8 cellular contexts compared by ENCODE assay signal in the genomic region with DNA sequence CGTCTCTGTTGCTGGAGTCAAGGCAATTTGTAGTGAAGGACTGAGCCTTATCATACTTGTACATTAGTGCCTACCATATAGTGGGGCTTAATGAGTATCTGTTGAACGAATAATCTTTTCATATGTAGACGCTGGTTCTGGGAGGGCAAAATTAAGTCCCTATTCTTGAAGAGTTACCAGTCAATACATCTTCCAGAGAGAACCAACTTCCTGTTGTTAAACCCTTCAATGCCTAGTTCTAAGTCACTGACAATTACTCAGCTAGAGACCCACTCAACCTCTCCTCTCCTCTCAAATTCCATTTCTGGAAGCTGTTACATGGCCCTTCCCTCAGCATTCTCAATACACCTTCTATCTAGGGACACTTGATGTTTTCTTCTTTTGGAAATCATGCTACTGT. TPM values are rescaled to one million over a fixed set of nuclear protein-coding genes. Genes with fewer than 3 reads are reported as not detected.
A peak's percentile ranks its signal among the peaks of the same experiment; 100 is the strongest.
DNase-seq lines count a peak whose midpoint lies in the region; ATAC-seq, FAIRE-seq and TF ChIP-seq lines count a peak whose summit lies in the region.

No MANE protein-coding gene starts in this region.

- H3K36me3 ChIP-seq in DND-41 (ENCODE audit: insufficient read depth, low read length) (no peaks in the 10 kb centered on the region), MM.1S (replicated peaks; ENCODE audit: insufficient read depth, low read length) (no peaks in the 10 kb centered on the region), GM12878 (ENCODE audit: control insufficient read depth in 2 of 2, insufficient read depth in 2 of 2, low read length in 1 of 2) (no peaks in the 10 kb centered on the region)

- H4K20me1 ChIP-seq in DND-41 (ENCODE audit: insufficient read depth, low read length) (no peaks in the 10 kb centered on the region; the same call in 1 of the 2 replicates), MM.1S (ENCODE audit: insufficient read depth, low read length) (no peaks in the 10 kb centered on the region), GM12878 (ENCODE audit: control insufficient read depth, insufficient read depth) (no peaks in the 10 kb centered on the region)

- H3K27ac ChIP-seq in DND-41 (ENCODE audit: low read length) = peak overlapping the region; percentile 89
- peak overlapping the region; percentile 93 for H3K27ac ChIP-seq in MM.1S (ENCODE audit: low read length)
- H3K27ac ChIP-seq in GM12878 (ENCODE audit: control insufficient read depth, insufficient read depth) = peak overlapping the region; percentile 95

- RAD21 ChIA-PET in GM12878 (lab: Charles Lee; ENCODE audit: unreplicated experiment) = interaction anchor here (5.7 kb wide), 1 partner anchor 14 kb away, joined by 47 read pairs; the partner anchor contains the start of genes HSPD1 and HSPE1

- H3K4me1 Mint-ChIP-seq in mesothelial cell of epicardium = peaks cover 21% of the 10 kb centered on the region

- H3K9me2 ChIP-seq in MM.1S (replicated peaks; ENCODE audit: insufficient read depth, low read length) = no peaks in the 10 kb centered on the region

- no TSS peak for BruUV-seq in GM12878 (replicated peaks; lab: Mats Ljungman, UMichigan)

- H3K27me3 ChIP-seq in DND-41 (ENCODE audit: insufficient read depth, low read length, poor library complexity) (no peaks in the 10 kb centered on the region), MM.1S (replicated peaks; ENCODE audit: insufficient read depth, low read length) (no peaks in the 10 kb centered on the region), GM12878 (replicated peaks in 1 of 2; ENCODE audit: control insufficient read depth in 2 of 2, insufficient read depth in 2 of 2, low read length in 1 of 2) (no peaks in the 10 kb centered on the region)

- TF ChIP-seq CTCF in DND-41 (IDR thresholded peaks at IDR 0.05; ENCODE audit: borderline replicate concordance, extremely low read depth, low read length, poor library complexity, severe bottlenecking) (no peak), MM.1S (IDR thresholded peaks at IDR 0.05; ENCODE audit: low read length) (no peak), GM12878 (IDR thresholded peaks at IDR 0.05 in 2 of 3, conservative IDR thresholded peaks at IDR 0.05 in 1 of 3; ENCODE audit: control insufficient read depth in 2 of 3, extremely low read depth in 1 of 3, insufficient read depth in 1 of 3, low read depth in 3 of 3, low read length in 3 of 3) (no peak), mesothelial cell of epicardium (IDR thresholded peaks at IDR 0.05; ENCODE audit: unreplicated experiment) (no peak)

- intact Hi-C loops in GM12878 (cut with micrococcal nuclease; ENCODE audit: unreplicated experiment) = loop anchor here (1.0 to 5.0 kb wide), 2 partner anchors 14 to 193 kb away; partner anchors contain the start of genes HSPE1 and MARS2

- peak overlapping the region; percentile 68 for H3K4me2 ChIP-seq in DND-41 (ENCODE audit: insufficient read depth, low read length)
- H3K4me2 ChIP-seq in MM.1S (ENCODE audit: low read depth, low read length) = peak overlapping the region; percentile 69
- peak overlapping the region; percentile 97 for H3K4me2 ChIP-seq in GM12878 (ENCODE audit: control insufficient read depth, insufficient read depth)

- in situ Hi-C loops in GM12878 (cut with MboI) = no loop called here

- H3K9ac ChIP-seq in DND-41 (ENCODE audit: low read depth, low read length) = peak overlapping the region; percentile 80
- H3K9ac ChIP-seq in MM.1S (ENCODE audit: low read length) = peak overlapping the region; percentile 86
- H3K9ac ChIP-seq in GM12878 (ENCODE audit: control insufficient read depth, insufficient read depth, low read length) = peak overlapping the region; percentile 95

- peak overlapping the region; percentile 65 to 70 for H3K4me3 ChIP-seq in DND-41 (ENCODE audit: low read depth in 1 of 2, low read length in 2 of 2)
- peak overlapping the region; percentile 69 for H3K4me3 ChIP-seq in MM.1S (ENCODE audit: low read length)
- H3K4me3 ChIP-seq in GM12878 = peak overlapping the region; percentile 99

- no peak for FAIRE-seq in GM12878 (lab: Jason Lieb, UNC)

- no peak for ATAC-seq in DND-41 (ENCODE audit: insufficient read depth, low read depth)
- no peak for ATAC-seq in GM12878
- no peak for ATAC-seq in HG02588 (IDR thresholded peaks at IDR 0.05; ENCODE audit: unreplicated experiment)
- ATAC-seq in HG02981 (IDR thresholded peaks at IDR 0.05; ENCODE audit: unreplicated experiment) = no peak

- peak overlapping the region; percentile 95 for H3K4me3 Mint-ChIP-seq in mesothelial cell of epicardium

- H3K79me2 ChIP-seq in DND-41 (ENCODE audit: insufficient read depth, low read length) (peaks cover 48% of the 10 kb centered on the region), MM.1S (ENCODE audit: low read length) (peaks cover 45% of the 10 kb centered on the region), GM12878 (ENCODE audit: control insufficient read depth, insufficient read depth, low read length) (peaks cover 48% of the 10 kb centered on the region)

- H3K4me1 ChIP-seq in DND-41 (ENCODE audit: insufficient read depth, low read length) = peaks cover 37% of the 10 kb centered on the region
- H3K4me1 ChIP-seq in MM.1S (ENCODE audit: low read length) = peaks cover 22% of the 10 kb centered on the region
- peaks cover 7% of the 10 kb centered on the region for H3K4me1 ChIP-seq in GM12878 (ENCODE audit: control insufficient read depth, insufficient read depth, low read length)

- H3K9me3 Mint-ChIP-seq in mesothelial cell of epicardium = no peaks in the 10 kb centered on the region

- no peaks in the 10 kb centered on the region for H3K27me3 Mint-ChIP-seq in mesothelial cell of epicardium (ENCODE audit: low read depth)

- DNase-seq in DND-41 = no peak
- DNase-seq in MM.1S = no peak
- no peak for DNase-seq in GM12878 (ENCODE audit: low read depth, low spot score)
- no peak for DNase-seq in mesothelial cell of epicardium (ENCODE audit: low spot score in 2 of 2, unreplicated experiment in 2 of 2)
- no peak for DNase-seq in middle frontal gyrus (ENCODE audit: extremely low spot score, low spot score)
- DNase-seq in iPS-NIHi11 (ENCODE audit: low spot score) = no peak

- SMC1A ChIA-PET in GM12878 (lab: Charles Lee; ENCODE audit: uncharacterized antibody, unreplicated experiment) = interaction anchor here (1.1 to 3.2 kb wide), 3 partner anchors 9 to 62 kb away, joined by 3 to 34 read pairs (median 6); partner anchors contain the start of genes COQ10B, HSPD1 and HSPE1

- H3K36me3 Mint-ChIP-seq in mesothelial cell of epicardium = peaks cover 3% of the 10 kb centered on the region

- no peak for TF ChIP-seq POLR2A in GM12878 (IDR thresholded peaks at IDR 0.05; ENCODE audit: low read depth, low read length)

- TF ChIP-seq EP300 in GM12878 (IDR thresholded peaks at IDR 0.05; ENCODE audit: borderline replicate concordance in 1 of 2, control insufficient read depth in 1 of 2, low read depth in 2 of 2, low read length in 2 of 2) = no peak

- H3K9me3 ChIP-seq in DND-41 (ENCODE audit: insufficient read depth, low read length, severe bottlenecking) (no peaks in the 10 kb centered on the region), MM.1S (replicated peaks; ENCODE audit: insufficient read depth, low read length) (no peaks in the 10 kb centered on the region), GM12878 (replicated peaks; ENCODE audit: control insufficient read depth, insufficient read depth, low read length) (no peaks in the 10 kb centered on the region; the same call in 1 of the 3 replicates)

- TF ChIP-seq RAD21 in GM12878 (IDR thresholded peaks at IDR 0.05; ENCODE audit: insufficient read depth, low read depth, low read length) = no peak

- POLR2A ChIA-PET in GM12878 (lab: Charles Lee) = interaction anchor here (0.6 to 7.0 kb wide), 3 partner anchors 14 to 1032 kb away, joined by 3 to 156 read pairs (median 5); partner anchors contain the start of genes HSPD1, HSPE1 and SF3B1

- peak overlapping the region; percentile 89 for H2AFZ ChIP-seq in DND-41 (ENCODE audit: low read depth, low read length)
- H2AFZ ChIP-seq in MM.1S (ENCODE audit: low read length) = peak overlapping the region; percentile 34
- peak overlapping the region; percentile 94 for H2AFZ ChIP-seq in GM12878 (ENCODE audit: control insufficient read depth, low read depth, low read length)

- WGBS in GM12878 (ENCODE audit: insufficient coverage, insufficient replicate concordance, low lambda C conversion rate, missing lambda C conversion rate) = 48% methylated on average over 3 of the region's 3 CpGs

- H3K27ac Mint-ChIP-seq in mesothelial cell of epicardium = peak overlapping the region; percentile 99

- CTCF ChIA-PET in GM12878 (lab: Yijun Ruan, JAX) = no interaction called here

- peaks cover 22% of the 10 kb centered on the region for H3F3A ChIP-seq in MM.1S (ENCODE audit: insufficient read depth, low read length)

RNA-seq across cellular contexts. Expression of gene MOB4, which starts 1.1 kb away (rescaled TPM):
- 29.3 and 31.9 TPM in 2 replicates for total RNA-seq in GM12878 (2013; cell fraction: nucleolus; rRNA removed)
- 16.8 and 23.0 TPM in 2 replicates for total RNA-seq in GM12878 (2014; rRNA removed)
- total RNA-seq in GM12878 (2014; rRNA removed; fragmentation: Illumina TruSeq; extraction: Trizol) = 23.7 and 24.9 TPM in 2 replicates
- total RNA-seq in GM12878 (2021) = 13.5 and 16.1 TPM in 2 replicates
- polyA plus RNA-seq in GM12878 (2011; ENCODE audit: low read depth) = 10.6 TPM
- polyA plus RNA-seq in GM12878 (2011; rRNA removed) = 36.6 and 75.5 TPM in 2 replicates
- 12.5 and 13.1 TPM in 2 replicates for polyA plus RNA-seq in GM12878 (2011; cell fraction: cytosol; rRNA removed)
- polyA plus RNA-seq in GM12878 (2011; cell fraction: nucleus; rRNA removed) = 12.7 and 14.2 TPM in 2 replicates
- 22.9 and 24.5 TPM in 2 replicates for polyA plus RNA-seq in GM12878 (2012)
- 17.0 and 22.1 TPM in 2 replicates for polyA plus RNA-seq in GM12878 (2014; fragmentation: Illumina TruSeq; extraction: Trizol)
- 10 to 100 TPM; 40.6 to 43.4 TPM for polyA plus RNA-seq in GM12878 (2014; fragmentation: Nextera tagmentation; extraction: Ambion mirVana)
- 17.1 and 28.2 TPM in 2 replicates for polyA plus RNA-seq in GM12878 (2014; rRNA removed)
- 10 to 100 TPM; 42.2 to 44.2 TPM for polyA plus RNA-seq in GM12878 (2016; fragmentation: Nextera tagmentation; extraction: Ambion mirVana)
- 15.8 and 23.4 TPM in 2 replicates for polyA minus RNA-seq in GM12878 (2011; rRNA and poly(A)+ RNA removed)
- polyA minus RNA-seq in GM12878 (2011; cell fraction: cytosol; rRNA and poly(A)+ RNA removed) = 8.2 and 10.3 TPM in 2 replicates
- 7.6 and 13.2 TPM in 2 replicates for polyA minus RNA-seq in GM12878 (2011; cell fraction: nucleus; rRNA and poly(A)+ RNA removed)
- total RNA-seq in mesothelial cell of epicardium = 22.5 to 26.0 TPM (median 26.0 TPM) in 3 replicates

RNA-seq across cellular contexts. Expression of gene HSPE1, which starts 14.6 kb away (rescaled TPM):
- 58.4 and 59.6 TPM in 2 replicates for total RNA-seq in GM12878 (2013; cell fraction: nucleolus; rRNA removed)
- total RNA-seq in GM12878 (2014; rRNA removed) (210 and 211 TPM in 2 replicates), GM12878 (2014; rRNA removed; fragmentation: Illumina TruSeq; extraction: Trizol) (421 and 442 TPM in 2 replicates), GM12878 (2021) (174 and 180 TPM in 2 replicates), mesothelial cell of epicardium (91.8 to 102 TPM (median 96.4 TPM) in 3 replicates)
- 119 TPM for polyA plus RNA-seq in GM12878 (2011; ENCODE audit: low read depth)
- polyA plus RNA-seq in GM12878 (2011; rRNA removed) (259 and 411 TPM in 2 replicates), GM12878 (2014; fragmentation: Illumina TruSeq; extraction: Trizol) (498 and 661 TPM in 2 replicates), GM12878 (2014; fragmentation: Nextera tagmentation; extraction: Ambion mirVana) (100 to 1,000 TPM; 872 to 988 TPM), GM12878 (2014; rRNA removed) (488 and 513 TPM in 2 replicates), GM12878 (2016; fragmentation: Nextera tagmentation; extraction: Ambion mirVana) (1,000 to 10,000 TPM; 1,051 to 1,096 TPM)
- 72.8 and 91.8 TPM in 2 replicates for polyA plus RNA-seq in GM12878 (2011; cell fraction: cytosol; rRNA removed)
- polyA plus RNA-seq in GM12878 (2011; cell fraction: nucleus; rRNA removed) = 62.7 and 81.2 TPM in 2 replicates
- 175 and 372 TPM in 2 replicates for polyA plus RNA-seq in GM12878 (2012)
- polyA minus RNA-seq in GM12878 (2011; rRNA and poly(A)+ RNA removed) = 31.4 and 46.9 TPM in 2 replicates
- polyA minus RNA-seq in GM12878 (2011; cell fraction: cytosol; rRNA and poly(A)+ RNA removed) = 11.3 and 15.9 TPM in 2 replicates
- polyA minus RNA-seq in GM12878 (2011; cell fraction: nucleus; rRNA and poly(A)+ RNA removed) = 35.8 and 59.9 TPM in 2 replicates

RNA-seq across cellular contexts. Expression of gene HSPD1, which starts 15.1 kb away (rescaled TPM):
- 368 and 375 TPM in 2 replicates for total RNA-seq in GM12878 (2013; cell fraction: nucleolus; rRNA removed)
- total RNA-seq in GM12878 (2014; rRNA removed) (345 and 394 TPM in 2 replicates), GM12878 (2014; rRNA removed; fragmentation: Illumina TruSeq; extraction: Trizol) (701 and 730 TPM in 2 replicates), GM12878 (2021) (578 and 595 TPM in 2 replicates), mesothelial cell of epicardium (326 to 341 TPM (median 337 TPM) in 3 replicates)
- polyA plus RNA-seq in GM12878 (2011; ENCODE audit: low read depth) = 218 TPM
- polyA plus RNA-seq in GM12878 (2011; rRNA removed) (529 and 804 TPM in 2 replicates), GM12878 (2014; fragmentation: Illumina TruSeq; extraction: Trizol) (812 and 992 TPM in 2 replicates), GM12878 (2014; fragmentation: Nextera tagmentation; extraction: Ambion mirVana) (100 to 1,000 TPM; 659 to 997 TPM), GM12878 (2014; rRNA removed) (430 and 462 TPM in 2 replicates), GM12878 (2016; fragmentation: Nextera tagmentation; extraction: Ambion mirVana) (1,000 to 10,000 TPM; 1,157 to 1,169 TPM)
- 216 and 238 TPM in 2 replicates for polyA plus RNA-seq in GM12878 (2011; cell fraction: cytosol; rRNA removed)
- polyA plus RNA-seq in GM12878 (2011; cell fraction: nucleus; rRNA removed) = 220 and 335 TPM in 2 replicates
- polyA plus RNA-seq in GM12878 (2012) = 269 and 346 TPM in 2 replicates
- 323 and 432 TPM in 2 replicates for polyA minus RNA-seq in GM12878 (2011; rRNA and poly(A)+ RNA removed)
- polyA minus RNA-seq in GM12878 (2011; cell fraction: cytosol; rRNA and poly(A)+ RNA removed) = 184 and 232 TPM in 2 replicates
- polyA minus RNA-seq in GM12878 (2011; cell fraction: nucleus; rRNA and poly(A)+ RNA removed) = 150 and 246 TPM in 2 replicates

Comparison
In these comparisons a context has a peak if more than half of its experiments do, and no peak if none do; other contexts are left out.
1. H2AFZ ChIP-seq: peak in every context shown above with its lines; median percentile 94 in GM12878; 89 in DND-41; 34 in MM.1S.